ENCODE assay signal across 10 cellular contexts in the genomic region with DNA sequence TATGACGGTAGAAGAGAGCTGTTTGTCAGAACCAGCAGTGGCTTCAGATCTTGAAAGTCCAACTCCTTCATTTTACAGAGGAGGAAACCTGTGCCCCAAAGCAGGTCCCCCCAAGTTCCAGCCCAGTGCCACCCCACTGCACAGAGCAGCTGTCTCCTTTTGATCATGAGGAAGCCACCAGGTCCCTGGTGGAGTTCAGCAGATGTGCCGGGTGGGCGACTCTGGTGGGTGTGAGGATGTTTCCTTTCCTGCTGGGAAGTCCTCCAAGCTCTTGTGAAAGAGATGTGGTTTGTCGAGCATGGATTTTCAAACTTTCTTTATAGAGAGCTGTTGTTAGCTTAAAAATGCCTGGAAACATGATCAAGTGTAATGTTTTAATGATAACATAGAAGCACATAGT. TPM values are rescaled to one million over a fixed set of nuclear protein-coding genes. Genes with fewer than 3 reads are reported as not detected.
DNase-seq lines count a peak whose midpoint lies in the region; ATAC-seq, FAIRE-seq and TF ChIP-seq lines count a peak whose summit lies in the region.
"Had no signal": no experiment of that assay in that cellular context is flagged by ENCODE, and none has a peak within 500 bp of the region (broad histone marks: within the 10 kb centered on the region; RNA-seq: fewer than 3 reads in every experiment).

No MANE protein-coding gene starts in this region.

- H3K4me1 Mint-ChIP-seq in mesothelial cell of epicardium: peaks cover 61% of the 10 kb centered on the region

- no peak overlapping the region for H3K4me3 ChIP-seq in ACC112 (ENCODE audit: low read depth, low read length)
- no peak overlapping the region for H3K4me3 ChIP-seq in HCT116 (replicated peaks in 1 of 2; ENCODE audit: low read depth in 1 of 2, low read length in 2 of 2)
- H3K4me3 ChIP-seq in GM12878: no peak overlapping the region
- H3K4me3 ChIP-seq in kidney (ENCODE audit: low read length in 2 of 2): no peak overlapping the region

- H2AFZ ChIP-seq in ACC112 (ENCODE audit: low read length, unreplicated experiment) (no peak overlapping the region), HCT116 (ENCODE audit: low read depth, low read length, poor library complexity, severe bottlenecking) (no peak overlapping the region), GM12878 (ENCODE audit: control insufficient read depth, low read depth, low read length) (no peak overlapping the region)

- DNase-seq in HCT116 (ENCODE audit: low read depth, low spot score) (no peak), GM12878 (ENCODE audit: low read depth, low spot score) (no peak), mesothelial cell of epicardium (ENCODE audit: low spot score in 2 of 2, unreplicated experiment in 2 of 2) (no peak), HK-2 (ENCODE audit: unreplicated experiment) (no peak), kidney (no peak), islet precursor cell (no peak)

- H4K20me1 ChIP-seq in HCT116 (ENCODE audit: insufficient read depth) (no peaks in the 10 kb centered on the region), GM12878 (ENCODE audit: control insufficient read depth, insufficient read depth) (no peaks in the 10 kb centered on the region)

- H3K4me2 ChIP-seq in HCT116 (ENCODE audit: low read length): peak overlapping the region; percentile 55
- H3K4me2 ChIP-seq in GM12878 (ENCODE audit: control insufficient read depth, insufficient read depth): no peak overlapping the region

- BruUV-seq in HCT116 (replicated peaks; lab: Mats Ljungman, UMichigan): no TSS peak
- no TSS peak for BruUV-seq in GM12878 (replicated peaks; lab: Mats Ljungman, UMichigan)

- no peaks in the 10 kb centered on the region for H3K27me3 ChIP-seq in ACC112 (ENCODE audit: insufficient read depth, low read length)
- H3K27me3 ChIP-seq in HCT116 (ENCODE audit: insufficient read depth, low read length): no peaks in the 10 kb centered on the region
- no peaks in the 10 kb centered on the region for H3K27me3 ChIP-seq in GM12878 (replicated peaks in 1 of 2; ENCODE audit: control insufficient read depth in 2 of 2, insufficient read depth in 2 of 2, low read length in 1 of 2)

- TF ChIP-seq RAD21 in HCT116 (IDR thresholded peaks at IDR 0.05; ENCODE audit: low read depth): no peak
- TF ChIP-seq RAD21 in GM12878 (IDR thresholded peaks at IDR 0.05; ENCODE audit: insufficient read depth, low read depth, low read length): no peak

- CTCF ChIA-PET in HCT116 (lab: Charles Lee): interaction anchor here (1.2 kb wide), 1 partner anchor 8 kb away, joined by 3 read pairs; no protein-coding TSS in a partner anchor
- CTCF ChIA-PET in GM12878 (lab: Yijun Ruan, JAX): interaction anchor here (0.6 to 2.9 kb wide), 7 partner anchors 13 to 123 kb away, joined by 3 to 6 read pairs (median 3); no protein-coding TSS in a partner anchor

- in situ Hi-C loops in GM12878 (cut with MboI): no loop called here

- TF ChIP-seq POLR2A in HCT116 (IDR thresholded peaks at IDR 0.05; ENCODE audit: borderline replicate concordance, extremely low read depth, insufficient read depth, insufficient read length) (no peak), GM12878 (IDR thresholded peaks at IDR 0.05; ENCODE audit: low read depth, low read length) (no peak)

- no peak for TF ChIP-seq CTCF in HCT116 (IDR thresholded peaks at IDR 0.05 in 2 of 3, conservative IDR thresholded peaks at IDR 0.05 in 1 of 3; ENCODE audit: borderline replicate concordance in 1 of 3, insufficient read depth in 1 of 3, low read depth in 2 of 3, low read length in 2 of 3)
- TF ChIP-seq CTCF in GM12878 (IDR thresholded peaks at IDR 0.05 in 2 of 3, conservative IDR thresholded peaks at IDR 0.05 in 1 of 3; ENCODE audit: control insufficient read depth in 2 of 3, extremely low read depth in 1 of 3, insufficient read depth in 1 of 3, low read depth in 3 of 3, low read length in 3 of 3): no peak
- no peak for TF ChIP-seq CTCF in mesothelial cell of epicardium (IDR thresholded peaks at IDR 0.05; ENCODE audit: unreplicated experiment)
- TF ChIP-seq CTCF in kidney (IDR thresholded peaks at IDR 0.05; ENCODE audit: borderline replicate concordance, extremely low read depth, insufficient read depth): no peak

- H3K36me3 Mint-ChIP-seq in mesothelial cell of epicardium: peaks cover 3% of the 10 kb centered on the region

- no peaks in the 10 kb centered on the region for H3K9me3 Mint-ChIP-seq in mesothelial cell of epicardium
- H3K9me3 Mint-ChIP-seq: neural crest cell had no signal

- H3K27me3 Mint-ChIP-seq in mesothelial cell of epicardium (ENCODE audit: low read depth): no peaks in the 10 kb centered on the region

- H3K9me2 ChIP-seq in HCT116 (ENCODE audit: insufficient read depth): no peaks in the 10 kb centered on the region

- H3K79me2 ChIP-seq in ACC112 (ENCODE audit: control insufficient read depth, insufficient read depth, low read length, unreplicated experiment) (peaks cover 90% of the 10 kb centered on the region), HCT116 (ENCODE audit: insufficient read depth, low read length) (peaks cover 96% of the 10 kb centered on the region), GM12878 (ENCODE audit: control insufficient read depth, insufficient read depth, low read length) (peaks cover 72% of the 10 kb centered on the region)

- peak overlapping the region; percentile 36 for H3K27ac Mint-ChIP-seq in mesothelial cell of epicardium

- POLR2A ChIA-PET in HCT116 (lab: Charles Lee): interaction anchor here (1.7 kb wide), 1 partner anchor 10 kb away, joined by 4 read pairs; no protein-coding TSS in a partner anchor
- POLR2A ChIA-PET in GM12878 (lab: Charles Lee): interaction anchor here (0.8 to 1.7 kb wide), 9 partner anchors 11 to 38 kb away, joined by 3 to 5 read pairs (median 4); no protein-coding TSS in a partner anchor

- no peak overlapping the region for H3K4me3 Mint-ChIP-seq in mesothelial cell of epicardium
- H3K4me3 Mint-ChIP-seq: neural crest cell had no signal

- FAIRE-seq in GM12878 (lab: Jason Lieb, UNC): no peak
- FAIRE-seq in kidney (lab: Jason Lieb, UNC): no peak

- no peaks in the 10 kb centered on the region for H3K9me3 ChIP-seq in HCT116 (ENCODE audit: control insufficient read depth in 1 of 2, insufficient read depth in 1 of 2, low read depth in 1 of 2, low read length in 2 of 2)
- H3K9me3 ChIP-seq in GM12878 (replicated peaks; ENCODE audit: control insufficient read depth, insufficient read depth, low read length): no peaks in the 10 kb centered on the region
- no peaks in the 10 kb centered on the region for H3K9me3 ChIP-seq in kidney (ENCODE audit: control insufficient read depth in 1 of 2, low read length in 2 of 2)

- RAD21 ChIA-PET in HCT116 (lab: Charles Lee; ENCODE audit: low non-redundant PET in 1 of 2, low total read pairs in 2 of 2, uncharacterized antibody in 2 of 2, unreplicated experiment in 2 of 2) (no interaction called here), GM12878 (lab: Charles Lee; ENCODE audit: unreplicated experiment) (interaction anchor here (1.0 to 7.2 kb wide), 15 partner anchors 11 to 171 kb away, joined by 3 to 57 read pairs (median 5); no protein-coding TSS in a partner anchor)

- WGBS in GM12878 (ENCODE audit: insufficient coverage, insufficient replicate concordance, low lambda C conversion rate, missing lambda C conversion rate): 15% methylated on average over 4 of the region's 4 CpGs

- ATAC-seq in HCT116 (no peak), GM12878 (no peak), HG02884 (IDR thresholded peaks at IDR 0.05; ENCODE audit: unreplicated experiment) (no peak)

- SMC1A ChIA-PET in GM12878 (lab: Charles Lee; ENCODE audit: uncharacterized antibody, unreplicated experiment): interaction anchor here (0.7 to 14.1 kb wide), 13 partner anchors 11 to 137 kb away, joined by 3 to 179 read pairs (median 6); partner anchors contain the start of gene AAGAB

- H3K9ac ChIP-seq in HCT116 (ENCODE audit: low read length) (peak overlapping the region; percentile 30), GM12878 (ENCODE audit: control insufficient read depth, insufficient read depth, low read length) (no peak overlapping the region; the same call in 1 of the 2 replicates), kidney (ENCODE audit: low read length in 2 of 2) (no peak overlapping the region)
- H3K9ac ChIP-seq: KMS-11 had no signal

- H3K27ac ChIP-seq in ACC112 (ENCODE audit: low read depth, low read length): peak overlapping the region; percentile 100
- H3K27ac ChIP-seq in HCT116 (ENCODE audit: low read depth, low read length): no peak overlapping the region
- peak overlapping the region; percentile 81 for H3K27ac ChIP-seq in GM12878 (ENCODE audit: control insufficient read depth, insufficient read depth)
- no peak overlapping the region for H3K27ac ChIP-seq in kidney (ENCODE audit: low read depth in 2 of 2, low read length in 2 of 2)
- H3K27ac ChIP-seq: KMS-11 had no signal

- peaks cover 17% of the 10 kb centered on the region; the same call in 1 of the 2 replicates for H3K36me3 ChIP-seq in ACC112 (ENCODE audit: insufficient read depth, low read length)
- no peaks in the 10 kb centered on the region for H3K36me3 ChIP-seq in HCT116 (ENCODE audit: control insufficient read depth in 1 of 2, insufficient read depth in 2 of 2, low read length in 2 of 2)
- H3K36me3 ChIP-seq in GM12878 (ENCODE audit: control insufficient read depth in 2 of 2, insufficient read depth in 2 of 2, low read length in 1 of 2): peaks cover 0 to 5% of the 10 kb centered on the region in 2 experiments; a peak in 2 of 4 replicates
- H3K36me3 ChIP-seq in kidney (ENCODE audit: control insufficient read depth in 1 of 2, insufficient read depth in 2 of 2, low read length in 2 of 2): no peaks in the 10 kb centered on the region

- H3K4me1 ChIP-seq in ACC112 (ENCODE audit: control insufficient read depth, insufficient read depth, low read length, unreplicated experiment) (peaks cover 77% of the 10 kb centered on the region), HCT116 (ENCODE audit: control insufficient read depth in 1 of 2, insufficient read depth in 2 of 2, low read length in 2 of 2) (peaks cover 83 to 96% of the 10 kb centered on the region in 2 experiments), GM12878 (ENCODE audit: control insufficient read depth, insufficient read depth, low read length) (peaks cover 56% of the 10 kb centered on the region), kidney (ENCODE audit: control insufficient read depth in 1 of 2, insufficient read depth in 1 of 2, low read depth in 1 of 2, low read length in 2 of 2) (peaks cover 44 to 56% of the 10 kb centered on the region in 2 donors)

- intact Hi-C loops in HCT116 (cut with micrococcal nuclease): no loop called here
- intact Hi-C loops in GM12878 (cut with micrococcal nuclease; ENCODE audit: unreplicated experiment): loop anchor here (5.0 kb wide), 1 partner anchor 35 kb away; no protein-coding TSS in a partner anchor
- intact Hi-C loops in kidney (cut with DNase I): no loop called here

- no peak for TF ChIP-seq EP300 in GM12878 (IDR thresholded peaks at IDR 0.05; ENCODE audit: borderline replicate concordance in 1 of 2, control insufficient read depth in 1 of 2, low read depth in 2 of 2, low read length in 2 of 2)

RNA-seq across cellular contexts. Expression of gene SMAD3, which starts 52.0 kb away (rescaled TPM):
- total RNA-seq in HCT116 (2021; ENCODE audit: unreplicated experiment) (89.2 TPM), GM12878 (2014; rRNA removed) (12.2 and 15.6 TPM in 2 replicates), GM12878 (2014; rRNA removed; fragmentation: Illumina TruSeq; extraction: Trizol) (11.7 and 13.3 TPM in 2 replicates), GM12878 (2021) (39.9 and 40.0 TPM in 2 replicates), mesothelial cell of epicardium (89.9 to 96.2 TPM (median 90.7 TPM) in 3 replicates), kidney (58.2 TPM)
- polyA plus RNA-seq in HCT116 (2012): 54.4 and 57.6 TPM in 2 replicates
- 119 and 128 TPM in 2 replicates for total RNA-seq in GM12878 (2013; cell fraction: nucleolus; rRNA removed)
- polyA plus RNA-seq in GM12878 (2011; ENCODE audit: low read depth): 17.0 TPM
- polyA plus RNA-seq in GM12878 (2011; rRNA removed) (15.0 and 28.2 TPM in 2 replicates), GM12878 (2014; fragmentation: Illumina TruSeq; extraction: Trizol) (31.9 and 43.2 TPM in 2 replicates), GM12878 (2014; fragmentation: Nextera tagmentation; extraction: Ambion mirVana) (1 to 10 TPM; 5.6 to 6.6 TPM), GM12878 (2014; rRNA removed) (22.4 and 27.7 TPM in 2 replicates), GM12878 (2016; fragmentation: Nextera tagmentation; extraction: Ambion mirVana) (10 to 100 TPM in 1 of 2 experiments, 1 to 10 TPM in 1; 8.0 to 18.7 TPM), kidney (ENCODE audit: insufficient read depth, low read depth, low replicate concordance) (10.1 TPM)
- 21.5 and 22.5 TPM in 2 replicates for polyA plus RNA-seq in GM12878 (2011; cell fraction: cytosol; rRNA removed)
- polyA plus RNA-seq in GM12878 (2011; cell fraction: nucleus; rRNA removed): 85.6 and 92.9 TPM in 2 replicates
- polyA plus RNA-seq in GM12878 (2012): 41.6 and 42.7 TPM in 2 replicates
- 23.3 and 26.4 TPM in 2 replicates for polyA minus RNA-seq in GM12878 (2011; rRNA and poly(A)+ RNA removed)
- polyA minus RNA-seq in GM12878 (2011; cell fraction: cytosol; rRNA and poly(A)+ RNA removed): 11.1 and 14.3 TPM in 2 replicates
- polyA minus RNA-seq in GM12878 (2011; cell fraction: nucleus; rRNA and poly(A)+ RNA removed): 17.3 and 26.6 TPM in 2 replicates

Comparison
In these comparisons a context has a peak if more than half of its experiments do, and no peak if none do; other contexts are left out.
1. H3K27ac ChIP-seq: peak in ACC112 (single experiment) and GM12878 (single experiment); none in HCT116 (single experiment) and kidney (0 of 2).